1 cellular context compared by ENCODE assay signal in the genomic region with DNA sequence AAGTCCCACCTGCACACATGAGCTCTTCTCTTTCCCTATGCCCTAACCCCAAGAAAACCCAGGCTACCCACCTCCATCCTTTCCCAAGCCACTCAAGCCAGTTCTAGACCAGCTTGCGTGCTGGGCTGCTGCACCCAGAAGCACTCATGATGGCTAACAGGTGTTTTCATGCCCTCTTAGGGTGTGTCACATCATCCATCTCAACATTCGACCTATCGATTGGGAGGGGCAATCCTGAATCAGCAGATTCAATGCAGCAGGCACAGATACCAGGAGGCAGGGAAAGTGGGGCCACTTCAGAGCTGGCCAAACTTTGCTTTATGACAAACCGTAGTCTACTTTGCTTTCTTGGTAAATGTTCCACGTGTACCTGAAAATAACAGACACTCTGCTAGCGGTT.
A peak's percentile ranks its signal among the peaks of the same experiment; 100 is the strongest.
TF ChIP-seq lines count a peak whose summit lies in the region.

No MANE protein-coding gene starts in this region.

TF ChIP-seq in K562, 482 proteins besides CTCF, POLR2A, EP300 and RAD21:
- TF ChIP-seq EGR1 (conservative IDR thresholded peaks at IDR 0.05): no peak
- no peak for TF ChIP-seq CBX1 (IDR thresholded peaks at IDR 0.05; ENCODE audit: low read depth)
- TF ChIP-seq EHMT2 (IDR thresholded peaks at IDR 0.05): no peak
- TF ChIP-seq MYNN (IDR thresholded peaks at IDR 0.05): no peak
- no peak for TF ChIP-seq MYNN (CRISPR knock-in tag; IDR thresholded peaks at IDR 0.05)
- TF ChIP-seq ADNP (tag; IDR thresholded peaks at IDR 0.05): no peak
- TF ChIP-seq PHF8 (IDR thresholded peaks at IDR 0.05; ENCODE audit: borderline replicate concordance, low read length): no peak
- peak; percentile 69 for TF ChIP-seq ZNF316 (IDR thresholded peaks at IDR 0.05)
- TF ChIP-seq NELFE (IDR thresholded peaks at IDR 0.05; ENCODE audit: insufficient read depth, insufficient read length): no peak
- TF ChIP-seq, protein P1, sequence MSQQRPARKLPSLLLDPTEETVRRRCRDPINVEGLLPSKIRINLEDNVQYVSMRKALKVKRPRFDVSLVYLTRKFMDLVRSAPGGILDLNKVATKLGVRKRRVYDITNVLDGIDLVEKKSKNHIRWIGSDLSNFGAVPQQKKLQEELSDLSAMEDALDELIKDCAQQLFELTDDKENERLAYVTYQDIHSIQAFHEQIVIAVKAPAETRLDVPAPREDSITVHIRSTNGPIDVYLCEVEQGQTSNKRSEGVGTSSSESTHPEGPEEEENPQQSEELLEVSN (IDR thresholded peaks at IDR 0.05; ENCODE audit: borderline replicate concordance in 1 of 2, extremely low read depth in 1 of 2, insufficient read depth in 1 of 2, insufficient read length in 1 of 2, low read depth in 1 of 2, low read length in 1 of 2, poor library complexity in 1 of 2, severe bottlenecking in 1 of 2): no peak
- TF ChIP-seq MAX (CRISPR knock-in tag; IDR thresholded peaks at IDR 0.05): 0 out of 2 replicates have a peak, but pooled peaks have one; percentile 11
- no peak for TF ChIP-seq SNIP1 (IDR thresholded peaks at IDR 0.05; ENCODE audit: low read depth)
- TF ChIP-seq, protein P2, sequence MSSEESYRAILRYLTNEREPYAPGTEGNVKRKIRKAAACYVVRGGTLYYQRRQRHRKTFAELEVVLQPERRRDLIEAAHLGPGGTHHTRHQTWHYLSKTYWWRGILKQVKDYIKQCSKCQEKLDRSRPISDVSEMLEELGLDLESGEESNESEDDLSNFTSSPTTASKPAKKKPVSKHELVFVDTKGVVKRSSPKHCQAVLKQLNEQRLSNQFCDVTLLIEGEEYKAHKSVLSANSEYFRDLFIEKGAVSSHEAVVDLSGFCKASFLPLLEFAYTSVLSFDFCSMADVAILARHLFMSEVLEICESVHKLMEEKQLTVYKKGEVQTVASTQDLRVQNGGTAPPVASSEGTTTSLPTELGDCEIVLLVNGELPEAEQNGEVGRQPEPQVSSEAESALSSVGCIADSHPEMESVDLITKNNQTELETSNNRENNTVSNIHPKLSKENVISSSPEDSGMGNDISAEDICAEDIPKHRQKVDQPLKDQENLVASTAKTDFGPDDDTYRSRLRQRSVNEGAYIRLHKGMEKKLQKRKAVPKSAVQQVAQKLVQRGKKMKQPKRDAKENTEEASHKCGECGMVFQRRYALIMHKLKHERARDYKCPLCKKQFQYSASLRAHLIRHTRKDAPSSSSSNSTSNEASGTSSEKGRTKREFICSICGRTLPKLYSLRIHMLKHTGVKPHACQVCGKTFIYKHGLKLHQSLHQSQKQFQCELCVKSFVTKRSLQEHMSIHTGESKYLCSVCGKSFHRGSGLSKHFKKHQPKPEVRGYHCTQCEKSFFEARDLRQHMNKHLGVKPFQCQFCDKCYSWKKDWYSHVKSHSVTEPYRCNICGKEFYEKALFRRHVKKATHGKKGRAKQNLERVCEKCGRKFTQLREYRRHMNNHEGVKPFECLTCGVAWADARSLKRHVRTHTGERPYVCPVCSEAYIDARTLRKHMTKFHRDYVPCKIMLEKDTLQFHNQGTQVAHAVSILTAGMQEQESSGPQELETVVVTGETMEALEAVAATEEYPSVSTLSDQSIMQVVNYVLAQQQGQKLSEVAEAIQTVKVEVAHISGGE (CRISPR knock-in tag; IDR thresholded peaks at IDR 0.05): no peak
- TF ChIP-seq L3MBTL2 (IDR thresholded peaks at IDR 0.05): no peak
- no peak for TF ChIP-seq BRD4 (IDR thresholded peaks at IDR 0.05)
- peak; percentile 46 for TF ChIP-seq C11orf30 (IDR thresholded peaks at IDR 0.05; ENCODE audit: low read depth)
- 0 out of 2 replicates have a peak, but pooled peaks have one; percentile 5 for TF ChIP-seq NFE2 (IDR thresholded peaks at IDR 0.05; ENCODE audit: low read depth)
- TF ChIP-seq ETS2 (tag; IDR thresholded peaks at IDR 0.05; ENCODE audit: borderline replicate concordance, poor library complexity, severe bottlenecking): no peak
- TF ChIP-seq ZNF444 (CRISPR knock-in tag; IDR thresholded peaks at IDR 0.05): no peak
- no peak for TF ChIP-seq MNT (conservative IDR thresholded peaks at IDR 0.05)
- TF ChIP-seq ILF3 (IDR thresholded peaks at IDR 0.05; ENCODE audit: borderline replicate concordance): no peak
